8 cellular contexts compared by ENCODE assay signal in genomic region chr2:174688079-174688478, GRCh38.
DNase-seq lines count a peak whose midpoint lies in the region; ATAC-seq, FAIRE-seq and TF ChIP-seq lines count a peak whose summit lies in the region.

No MANE protein-coding gene starts in this region.

- no peaks in the 10 kb centered on the region for H3K9me3 Mint-ChIP-seq in Calu3 (ENCODE audit: low read depth, unreplicated experiment)
- H3K9me3 Mint-ChIP-seq in activated CD4-positive, alpha-beta T cell treated with anti-CD3 and anti-CD28 coated beads, Interleukin-2, amount 10 ng/mL, durations not matched to agents 7 days and 5 days, result no peaks in the 10 kb centered on the region

- no peak overlapping the region for H3K4me2 ChIP-seq in keratinocyte (ENCODE audit: control insufficient read depth, extremely low read depth, insufficient read depth, low read depth, low read length)

- H3K4me3 Mint-ChIP-seq in Calu3 (ENCODE audit: low read depth, unreplicated experiment) (no peak overlapping the region), T-helper 17 cell (no peak overlapping the region)
- H3K4me3 Mint-ChIP-seq in activated CD4-positive, alpha-beta T cell treated with anti-CD3 and anti-CD28 coated beads, Interleukin-2, amount 10 ng/mL, durations not matched to agents 7 days and 5 days, result no peak overlapping the region

- peaks cover 70% of the 10 kb centered on the region for H3K27me3 Mint-ChIP-seq in Calu3 (ENCODE audit: unreplicated experiment)
- H3K27me3 Mint-ChIP-seq in T-helper 17 cell, result peaks cover 11% of the 10 kb centered on the region
- no peaks in the 10 kb centered on the region for H3K27me3 Mint-ChIP-seq in activated CD4-positive, alpha-beta T cell treated with anti-CD3 and anti-CD28 coated beads, Interleukin-2, amount 10 ng/mL, durations not matched to agents 7 days and 5 days

- no peak for DNase-seq in Calu3
- DNase-seq in T-helper 17 cell, result no peak
- DNase-seq in keratinocyte (ENCODE audit: low read depth, low spot score), result no peak
- DNase-seq in NCI-H1105 treated with DMSO at 0.1 percent for 48 hours (lab: John Stamatoyannopoulos, UW), result no peak
- no peak for DNase-seq in epidermal melanocyte (ENCODE audit: insufficient read length, low spot score)
- no peak for DNase-seq in stimulated activated CD4-positive, alpha-beta T cell treated with anti-CD3 and anti-CD28 coated beads, Interleukin-4, amount 100 ng/mL, for 1 hour
- no peak for DNase-seq in activated CD4-positive, alpha-beta T cell treated with anti-CD3 and anti-CD28 coated beads, Interleukin-2, amount 10 ng/mL, durations not matched to agents 7 days and 5 days

- H3K9me3 ChIP-seq in T-helper 17 cell (ENCODE audit: control insufficient read depth, low read length, poor library complexity, severe bottlenecking), result no peaks in the 10 kb centered on the region
- H3K9me3 ChIP-seq in keratinocyte (ENCODE audit: control insufficient read depth, low read depth, low read length), result no peaks in the 10 kb centered on the region

- H3K27me3 ChIP-seq in keratinocyte (ENCODE audit: control insufficient read depth, extremely low read depth, insufficient read depth, low read length), result peaks cover 17% of the 10 kb centered on the region

- no peaks in the 10 kb centered on the region for H3K9me1 ChIP-seq in keratinocyte (ENCODE audit: control insufficient read depth, extremely low read depth, insufficient read depth, low read length)

- intact Hi-C loops in Calu3 (cut with micrococcal nuclease; ENCODE audit: unreplicated experiment), result loop anchor here (1.0 to 5.0 kb wide), 2 partner anchors 111 to 226 kb away; no protein-coding TSS in a partner anchor

- ATAC-seq in HG02885 (IDR thresholded peaks at IDR 0.05; ENCODE audit: poor library complexity, unreplicated experiment), result peak; percentile 52
- peak; percentile 71 for ATAC-seq in T-helper 17 cell

- CTCF ChIA-PET in Calu3 (lab: Charles Lee), result interaction anchor here (1.4 to 1.7 kb wide), 2 partner anchors 12 to 225 kb away, joined by 5 to 10 read pairs; no protein-coding TSS in a partner anchor
- CTCF ChIA-PET in activated CD4-positive, alpha-beta T cell treated with anti-CD3 and anti-CD28 coated beads, Interleukin-2, amount 10 ng/mL, durations not matched to agents 7 days and 5 days (lab: Charles Lee), result interaction anchor here (0.7 to 5.5 kb wide), 11 partner anchors 8 to 225 kb away, joined by 3 to 45 read pairs (median 5); no protein-coding TSS in a partner anchor

- no peak overlapping the region for H3K9ac ChIP-seq in keratinocyte (ENCODE audit: control insufficient read depth, extremely low read depth, insufficient read depth, low read length)

- no peak overlapping the region for H3K4me3 ChIP-seq in keratinocyte (ENCODE audit: control insufficient read depth in 2 of 3, extremely low read depth in 1 of 3, insufficient read depth in 2 of 3, low read depth in 1 of 3, low read length in 3 of 3)

- no peak for FAIRE-seq in keratinocyte (lab: Jason Lieb, UNC)

- H3K4me1 Mint-ChIP-seq in Calu3 (ENCODE audit: low read depth, unreplicated experiment) (peaks cover 9% of the 10 kb centered on the region), T-helper 17 cell (peaks cover 25% of the 10 kb centered on the region)
- H3K4me1 Mint-ChIP-seq in activated CD4-positive, alpha-beta T cell treated with anti-CD3 and anti-CD28 coated beads, Interleukin-2, amount 10 ng/mL, durations not matched to agents 7 days and 5 days, result peaks cover 27% of the 10 kb centered on the region

- dilution Hi-C loops in keratinocyte (cut with MboI; ENCODE audit: extremely low pct_ligation_motif_present, low sequenced_read_pairs), result no loop called here

- POLR2A ChIA-PET in activated CD4-positive, alpha-beta T cell treated with anti-CD3 and anti-CD28 coated beads, Interleukin-2, amount 10 ng/mL, durations not matched to agents 7 days and 5 days (lab: Charles Lee), result interaction anchor here (0.6 kb wide), 1 partner anchor 176 kb away, joined by 3 read pairs; no protein-coding TSS in a partner anchor

- H3K27ac Mint-ChIP-seq in Calu3 (ENCODE audit: unreplicated experiment) (no peak overlapping the region), T-helper 17 cell (peak overlapping the region; percentile 4)
- no peak overlapping the region for H3K27ac Mint-ChIP-seq in activated CD4-positive, alpha-beta T cell treated with anti-CD3 and anti-CD28 coated beads, Interleukin-2, amount 10 ng/mL, durations not matched to agents 7 days and 5 days

- H3K27ac ChIP-seq in keratinocyte (ENCODE audit: control insufficient read depth, insufficient read depth, low read length), result no peak overlapping the region

- H3K36me3 ChIP-seq in keratinocyte (ENCODE audit: control insufficient read depth in 2 of 2, extremely low read depth in 1 of 2, insufficient read depth in 2 of 2, low read length in 2 of 2), result no peaks in the 10 kb centered on the region

- H3K79me2 ChIP-seq in keratinocyte (ENCODE audit: control insufficient read depth, insufficient read depth, low read length), result no peaks in the 10 kb centered on the region

- H2AFZ ChIP-seq in keratinocyte (ENCODE audit: control insufficient read depth, low read length), result no peak overlapping the region

- H3K36me3 Mint-ChIP-seq in Calu3 (ENCODE audit: insufficient read depth, unreplicated experiment), result peaks cover 1% of the 10 kb centered on the region
- no peaks in the 10 kb centered on the region for H3K36me3 Mint-ChIP-seq in T-helper 17 cell (ENCODE audit: low read depth)
- no peaks in the 10 kb centered on the region for H3K36me3 Mint-ChIP-seq in activated CD4-positive, alpha-beta T cell treated with anti-CD3 and anti-CD28 coated beads, Interleukin-2, amount 10 ng/mL, durations not matched to agents 7 days and 5 days (ENCODE audit: low read depth)

- TF ChIP-seq CTCF in Calu3 (IDR thresholded peaks at IDR 0.05; ENCODE audit: unreplicated experiment), result peak; percentile 6
- TF ChIP-seq CTCF in keratinocyte (optimal IDR thresholded peaks at IDR 0.05 in 1 of 3, IDR thresholded peaks at IDR 0.05 in 1 of 3, conservative IDR thresholded peaks at IDR 0.05 in 1 of 3; ENCODE audit: extremely low read depth in 1 of 3, insufficient read depth in 2 of 3, low read length in 3 of 3), result peak in 2 of 3 experiments; percentile 9 to 20

- no TSS peak for BruUV-seq in Calu3 (replicated peaks; lab: Mats Ljungman, UMichigan)

- no peaks in the 10 kb centered on the region for H3K4me1 ChIP-seq in keratinocyte (ENCODE audit: control insufficient read depth, extremely low read depth, insufficient read depth, low read length)

- no peaks in the 10 kb centered on the region for H4K20me1 ChIP-seq in keratinocyte (ENCODE audit: control insufficient read depth, extremely low read depth, insufficient read depth, low read length)
